In genomic region chr3:28268989-28269388, GRCh38 we compare ENCODE assay signal across 17 cellular contexts. TPM values are rescaled to one million over a fixed set of nuclear protein-coding genes. Genes with fewer than 3 reads are reported as not detected.
DNase-seq lines count a peak whose midpoint lies in the region; ATAC-seq and TF ChIP-seq lines count a peak whose summit lies in the region.
"Had no signal": no experiment of that assay in that cellular context is flagged by ENCODE, and none has a peak within 500 bp of the region (broad histone marks: within the 10 kb centered on the region; RNA-seq: fewer than 3 reads in every experiment).

No MANE protein-coding gene starts in this region.

- no peak overlapping the region for H3K4me3 ChIP-seq in BE2C (ENCODE audit: low read depth, low read length)
- no peak overlapping the region for H3K4me3 ChIP-seq in fibroblast of mammary gland (ENCODE audit: control insufficient read depth, low read depth, low read length)
- H3K4me3 ChIP-seq: breast epithelium, lower lobe of right lung had no signal

- H3K36me3 ChIP-seq in BE2C: no peaks in the 10 kb centered on the region
- H3K36me3 ChIP-seq: breast epithelium had no signal

- TF ChIP-seq CTCF in BE2C (IDR thresholded peaks at IDR 0.05; ENCODE audit: low read depth, low read length): peak; percentile 47
- TF ChIP-seq CTCF in RWPE1 (conservative IDR thresholded peaks at IDR 0.05; ENCODE audit: low read depth): 0 out of 2 replicates have a peak, but pooled peaks have one; percentile 8
- peak; percentile 21 for TF ChIP-seq CTCF in fibroblast of mammary gland (conservative IDR thresholded peaks at IDR 0.05; ENCODE audit: control insufficient read depth, insufficient read depth, low read depth, low read length)

- POLR2A ChIA-PET in RWPE1 (lab: Yijun Ruan, JAX; ENCODE audit: low non-redundant PET): no interaction called here

- CTCF ChIA-PET in RWPE1 (lab: Yijun Ruan, JAX): no interaction called here

- no peak overlapping the region for H3K27ac ChIP-seq in RWPE1
- H3K27ac ChIP-seq: breast epithelium, epithelial cell of prostate, lower lobe of right lung had no signal

- no peaks in the 10 kb centered on the region for H3K4me1 ChIP-seq in BE2C
- H3K4me1 ChIP-seq: breast epithelium had no signal

- ATAC-seq in GM18502 (IDR thresholded peaks at IDR 0.05; ENCODE audit: poor library complexity, unreplicated experiment) (peak; percentile 58), HG03442 (IDR thresholded peaks at IDR 0.05; ENCODE audit: unreplicated experiment) (no peak)
- ATAC-seq: activated CD8-positive, alpha-beta memory T cell treated with anti-CD3 and anti-CD28 coated beads, Interleukin-2, amount 10 ng/mL, durations not matched to agents 7 days and 5 days; stimulated activated naive CD8-positive, alpha-beta T cell treated with anti-CD3 and anti-CD28 coated beads, Interleukin-15, amount 100 ng/mL, for 72 hours had no signal

- DNase-seq in BE2C: no peak
- no peak for DNase-seq in RWPE1 (ENCODE audit: low spot score)
- DNase-seq in fibroblast of mammary gland (ENCODE audit: low read depth): no peak
- no peak for DNase-seq in COLO668 (lab: John Stamatoyannopoulos, UW; ENCODE audit: unreplicated experiment)
- DNase-seq in T-helper 2 cell: no peak
- no peak for DNase-seq in NCI-H2227 (lab: John Stamatoyannopoulos, UW; ENCODE audit: unreplicated experiment)
- DNase-seq: activated CD8-positive, alpha-beta memory T cell treated with anti-CD3 and anti-CD28 coated beads, Interleukin-2, amount 10 ng/mL, durations not matched to agents 7 days and 5 days; activated naive CD4-positive, alpha-beta T cell; GF-D8; lower lobe of right lung; NCI-H1417 treated with DMSO at 0.1 percent for 48 hours; SIG-M5; stimulated activated naive CD8-positive, alpha-beta T cell treated with anti-CD3 and anti-CD28 coated beads, Interleukin-15, amount 100 ng/mL, for 72 hours had no signal

- no peaks in the 10 kb centered on the region for H3K27me3 ChIP-seq in BE2C
- H3K27me3 ChIP-seq: breast epithelium had no signal

- H3K9me3 ChIP-seq in BE2C: no peaks in the 10 kb centered on the region

RNA-seq across cellular contexts. Expression of gene CMC1, which starts 27.6 kb away (rescaled TPM):
- polyA plus RNA-seq in BE2C (2012; ENCODE audit: insufficient read depth, insufficient read length, low read depth): 6.2 TPM
